Comparison of ENCODE assay signal across 1 cellular context in the genomic region with DNA sequence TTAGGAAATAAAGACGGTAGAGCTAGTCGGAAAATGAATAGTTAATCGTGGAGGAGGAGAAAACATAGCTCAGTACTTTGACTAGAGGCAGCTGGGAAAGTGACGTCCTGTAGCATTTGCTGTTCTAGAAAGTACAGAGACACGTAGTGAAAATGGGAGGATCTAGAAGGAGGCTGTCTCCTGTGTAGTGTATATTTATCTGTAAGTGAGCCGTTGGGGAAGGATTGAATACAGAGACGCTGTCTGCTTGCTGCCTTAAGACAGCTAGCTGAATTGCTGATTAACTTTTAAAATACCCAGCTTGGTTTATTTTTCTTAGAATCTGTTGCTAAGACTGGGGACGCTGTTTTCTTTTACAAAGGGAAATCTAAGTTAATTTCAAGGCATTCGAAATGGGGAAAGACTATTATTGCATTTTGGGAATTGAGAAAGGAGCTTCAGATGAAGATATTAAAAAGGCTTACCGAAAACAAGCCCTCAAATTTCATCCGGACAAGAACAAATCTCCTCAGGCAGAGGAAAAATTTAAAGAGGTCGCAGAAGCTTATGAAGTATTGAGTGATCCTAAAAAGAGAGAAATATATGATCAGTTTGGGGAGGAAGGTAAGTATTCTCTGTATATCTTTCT.
TF ChIP-seq lines count a peak whose summit lies in the region.

TSS of gene DNAJB4 (plus strand) at position 221 of the 628 bp plus-strand sequence. CDS start at position 393, 172 bp downstream.

TF ChIP-seq in HepG2, 621 proteins besides CTCF, POLR2A, EP300 and RAD21 (continued from another document and continues in another):
- TF ChIP-seq KLF15 (CRISPR knock-in tag; IDR thresholded peaks at IDR 0.05; ENCODE audit: borderline replicate concordance) (no peak), SAP130 (CRISPR knock-in tag; IDR thresholded peaks at IDR 0.05; ENCODE audit: low read depth) (peak; percentile 60), YEATS2 (CRISPR knock-in tag; IDR thresholded peaks at IDR 0.05; ENCODE audit: borderline replicate concordance) (peak; percentile 42; the same call in 1 of the 2 replicates), GPN1 (CRISPR knock-in tag; IDR thresholded peaks at IDR 0.05; ENCODE audit: borderline replicate concordance) (no peak), SCMH1 (CRISPR knock-in tag; IDR thresholded peaks at IDR 0.05; ENCODE audit: borderline replicate concordance) (no peak), ASH2L (IDR thresholded peaks at IDR 0.05; ENCODE audit: insufficient read length, low read depth, low read length) (no peak), SMC3 (IDR thresholded peaks at IDR 0.05; ENCODE audit: low read length) (no peak), ZNF737 (CRISPR knock-in tag; IDR thresholded peaks at IDR 0.05; ENCODE audit: borderline replicate concordance) (no peak), POGK (CRISPR knock-in tag; conservative IDR thresholded peaks at IDR 0.05) (no peak), PLSCR1 (CRISPR knock-in tag; IDR thresholded peaks at IDR 0.05; ENCODE audit: borderline replicate concordance) (no peak), HOXA7 (CRISPR knock-in tag; IDR thresholded peaks at IDR 0.05) (no peak), MXD4 (CRISPR knock-in tag; IDR thresholded peaks at IDR 0.05) (no peak), ZSCAN25 (CRISPR knock-in tag; IDR thresholded peaks at IDR 0.05) (no peak), RXRB (CRISPR knock-in tag; IDR thresholded peaks at IDR 0.05; ENCODE audit: borderline replicate concordance) (no peak), YY1 (IDR thresholded peaks at IDR 0.05; ENCODE audit: insufficient read depth, insufficient replicate concordance, low read depth, low read length) (no peak), ZNF672 (CRISPR knock-in tag; IDR thresholded peaks at IDR 0.05) (no peak), TBP (CRISPR knock-in tag; IDR thresholded peaks at IDR 0.05) (no peak), ZNF143 (CRISPR knock-in tag; IDR thresholded peaks at IDR 0.05) (peak; percentile 69), MTF1 (CRISPR knock-in tag; IDR thresholded peaks at IDR 0.05) (no peak), PAF1 (CRISPR knock-in tag; IDR thresholded peaks at IDR 0.05) (no peak), MED13 (CRISPR knock-in tag; IDR thresholded peaks at IDR 0.05) (no peak), NFRKB (IDR thresholded peaks at IDR 0.05) (no peak), TEF (CRISPR knock-in tag; IDR thresholded peaks at IDR 0.05) (no peak), ZMYM2 (CRISPR knock-in tag; IDR thresholded peaks at IDR 0.05) (no peak), U2AF2 (IDR thresholded peaks at IDR 0.05; ENCODE audit: low read depth, low read length) (no peak), ZFP91 (CRISPR knock-in tag; IDR thresholded peaks at IDR 0.05; ENCODE audit: borderline replicate concordance) (no peak), DR1 (CRISPR knock-in tag; IDR thresholded peaks at IDR 0.05) (no peak), TAF1 (CRISPR knock-in tag; IDR thresholded peaks at IDR 0.05) (peak; percentile 36; the same call in 1 of the 2 replicates), KDM6A (CRISPR knock-in tag; IDR thresholded peaks at IDR 0.05; ENCODE audit: low read depth) (no peak), MEIS2 (CRISPR knock-in tag; IDR thresholded peaks at IDR 0.05) (no peak), CSRNP2 (CRISPR knock-in tag; conservative IDR thresholded peaks at IDR 0.05; ENCODE audit: low read depth) (no peak), FOXP1 (IDR thresholded peaks at IDR 0.05) (no peak), FOXP1 (CRISPR knock-in tag; IDR thresholded peaks at IDR 0.05) (no peak), POLR2AphosphoS5 (IDR thresholded peaks at IDR 0.05; ENCODE audit: low read depth, low read length) (no peak; the same call in 1 of the 2 replicates), ZNF652 (CRISPR knock-in tag; IDR thresholded peaks at IDR 0.05; ENCODE audit: borderline replicate concordance, low read depth) (peak; percentile 96), TSC22D2 (CRISPR knock-in tag; IDR thresholded peaks at IDR 0.05; ENCODE audit: borderline replicate concordance) (no peak), ZSCAN30 (CRISPR knock-in tag; IDR thresholded peaks at IDR 0.05) (0 out of 2 replicates have a peak, but pooled peaks have one; percentile 43), HOXA9 (CRISPR knock-in tag; IDR thresholded peaks at IDR 0.05; ENCODE audit: borderline replicate concordance) (no peak), ATF1 (CRISPR knock-in tag; IDR thresholded peaks at IDR 0.05) (peak; percentile 78), ZNF383 (CRISPR knock-in tag; IDR thresholded peaks at IDR 0.05; ENCODE audit: borderline replicate concordance) (no peak), ZNF691 (CRISPR knock-in tag; IDR thresholded peaks at IDR 0.05; ENCODE audit: borderline replicate concordance, low read depth) (no peak), ZBTB3 (CRISPR knock-in tag; IDR thresholded peaks at IDR 0.05; ENCODE audit: borderline replicate concordance, low read depth) (0 out of 2 replicates have a peak, but pooled peaks have one; percentile 30), GABPB1 (CRISPR knock-in tag; IDR thresholded peaks at IDR 0.05) (no peak), YEATS4 (CRISPR knock-in tag; IDR thresholded peaks at IDR 0.05; ENCODE audit: borderline replicate concordance) (peak; percentile 44; the same call in 1 of the 2 replicates), RFXAP (CRISPR knock-in tag; IDR thresholded peaks at IDR 0.05; ENCODE audit: borderline replicate concordance) (no peak), CREM (IDR thresholded peaks at IDR 0.05) (peak; percentile 57; the same call in 1 of the 2 replicates), CREM (CRISPR knock-in tag; IDR thresholded peaks at IDR 0.05) (no peak), ZNF768 (CRISPR knock-in tag; IDR thresholded peaks at IDR 0.05) (no peak), NFYC (CRISPR knock-in tag; IDR thresholded peaks at IDR 0.05) (no peak), BHLHE40 (IDR thresholded peaks at IDR 0.05; ENCODE audit: low read length) (no peak), ZNF644 (CRISPR knock-in tag; IDR thresholded peaks at IDR 0.05; ENCODE audit: low read depth) (no peak)
- TF ChIP-seq, protein P1, sequence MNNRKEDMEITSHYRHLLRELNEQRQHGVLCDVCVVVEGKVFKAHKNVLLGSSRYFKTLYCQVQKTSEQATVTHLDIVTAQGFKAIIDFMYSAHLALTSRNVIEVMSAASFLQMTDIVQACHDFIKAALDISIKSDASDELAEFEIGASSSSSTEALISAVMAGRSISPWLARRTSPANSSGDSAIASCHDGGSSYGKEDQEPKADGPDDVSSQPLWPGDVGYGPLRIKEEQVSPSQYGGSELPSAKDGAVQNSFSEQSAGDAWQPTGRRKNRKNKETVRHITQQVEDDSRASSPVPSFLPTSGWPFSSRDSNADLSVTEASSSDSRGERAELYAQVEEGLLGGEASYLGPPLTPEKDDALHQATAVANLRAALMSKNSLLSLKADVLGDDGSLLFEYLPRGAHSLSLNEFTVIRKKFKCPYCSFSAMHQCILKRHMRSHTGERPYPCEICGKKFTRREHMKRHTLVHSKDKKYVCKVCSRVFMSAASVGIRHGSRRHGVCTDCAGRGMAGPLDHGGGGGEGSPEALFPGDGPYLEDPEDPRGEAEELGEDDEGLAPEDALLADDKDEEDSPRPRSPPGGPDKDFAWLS (CRISPR knock-in tag; IDR thresholded peaks at IDR 0.05; ENCODE audit: borderline replicate concordance) = no peak
- TF ChIP-seq, protein P2, sequence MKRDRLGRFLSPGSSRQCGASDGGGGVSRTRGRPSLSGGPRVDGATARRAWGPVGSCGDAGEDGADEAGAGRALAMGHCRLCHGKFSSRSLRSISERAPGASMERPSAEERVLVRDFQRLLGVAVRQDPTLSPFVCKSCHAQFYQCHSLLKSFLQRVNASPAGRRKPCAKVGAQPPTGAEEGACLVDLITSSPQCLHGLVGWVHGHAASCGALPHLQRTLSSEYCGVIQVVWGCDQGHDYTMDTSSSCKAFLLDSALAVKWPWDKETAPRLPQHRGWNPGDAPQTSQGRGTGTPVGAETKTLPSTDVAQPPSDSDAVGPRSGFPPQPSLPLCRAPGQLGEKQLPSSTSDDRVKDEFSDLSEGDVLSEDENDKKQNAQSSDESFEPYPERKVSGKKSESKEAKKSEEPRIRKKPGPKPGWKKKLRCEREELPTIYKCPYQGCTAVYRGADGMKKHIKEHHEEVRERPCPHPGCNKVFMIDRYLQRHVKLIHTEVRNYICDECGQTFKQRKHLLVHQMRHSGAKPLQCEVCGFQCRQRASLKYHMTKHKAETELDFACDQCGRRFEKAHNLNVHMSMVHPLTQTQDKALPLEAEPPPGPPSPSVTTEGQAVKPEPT (CRISPR knock-in tag; IDR thresholded peaks at IDR 0.05; ENCODE audit: low read depth) = no peak
- TF ChIP-seq, protein P3, sequence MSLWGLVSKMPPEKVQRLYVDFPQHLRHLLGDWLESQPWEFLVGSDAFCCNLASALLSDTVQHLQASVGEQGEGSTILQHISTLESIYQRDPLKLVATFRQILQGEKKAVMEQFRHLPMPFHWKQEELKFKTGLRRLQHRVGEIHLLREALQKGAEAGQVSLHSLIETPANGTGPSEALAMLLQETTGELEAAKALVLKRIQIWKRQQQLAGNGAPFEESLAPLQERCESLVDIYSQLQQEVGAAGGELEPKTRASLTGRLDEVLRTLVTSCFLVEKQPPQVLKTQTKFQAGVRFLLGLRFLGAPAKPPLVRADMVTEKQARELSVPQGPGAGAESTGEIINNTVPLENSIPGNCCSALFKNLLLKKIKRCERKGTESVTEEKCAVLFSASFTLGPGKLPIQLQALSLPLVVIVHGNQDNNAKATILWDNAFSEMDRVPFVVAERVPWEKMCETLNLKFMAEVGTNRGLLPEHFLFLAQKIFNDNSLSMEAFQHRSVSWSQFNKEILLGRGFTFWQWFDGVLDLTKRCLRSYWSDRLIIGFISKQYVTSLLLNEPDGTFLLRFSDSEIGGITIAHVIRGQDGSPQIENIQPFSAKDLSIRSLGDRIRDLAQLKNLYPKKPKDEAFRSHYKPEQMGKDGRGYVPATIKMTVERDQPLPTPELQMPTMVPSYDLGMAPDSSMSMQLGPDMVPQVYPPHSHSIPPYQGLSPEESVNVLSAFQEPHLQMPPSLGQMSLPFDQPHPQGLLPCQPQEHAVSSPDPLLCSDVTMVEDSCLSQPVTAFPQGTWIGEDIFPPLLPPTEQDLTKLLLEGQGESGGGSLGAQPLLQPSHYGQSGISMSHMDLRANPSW (CRISPR knock-in tag; IDR thresholded peaks at IDR 0.05; ENCODE audit: borderline replicate concordance) = 0 out of 2 replicates have a peak, but pooled peaks have one; percentile 36
- TF ChIP-seq, protein P4, sequence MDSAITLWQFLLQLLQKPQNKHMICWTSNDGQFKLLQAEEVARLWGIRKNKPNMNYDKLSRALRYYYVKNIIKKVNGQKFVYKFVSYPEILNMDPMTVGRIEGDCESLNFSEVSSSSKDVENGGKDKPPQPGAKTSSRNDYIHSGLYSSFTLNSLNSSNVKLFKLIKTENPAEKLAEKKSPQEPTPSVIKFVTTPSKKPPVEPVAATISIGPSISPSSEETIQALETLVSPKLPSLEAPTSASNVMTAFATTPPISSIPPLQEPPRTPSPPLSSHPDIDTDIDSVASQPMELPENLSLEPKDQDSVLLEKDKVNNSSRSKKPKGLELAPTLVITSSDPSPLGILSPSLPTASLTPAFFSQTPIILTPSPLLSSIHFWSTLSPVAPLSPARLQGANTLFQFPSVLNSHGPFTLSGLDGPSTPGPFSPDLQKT (CRISPR knock-in tag; IDR thresholded peaks at IDR 0.05; ENCODE audit: borderline replicate concordance) = no peak
